Comparison of ENCODE assay signal across 15 cellular contexts in the genomic region with DNA sequence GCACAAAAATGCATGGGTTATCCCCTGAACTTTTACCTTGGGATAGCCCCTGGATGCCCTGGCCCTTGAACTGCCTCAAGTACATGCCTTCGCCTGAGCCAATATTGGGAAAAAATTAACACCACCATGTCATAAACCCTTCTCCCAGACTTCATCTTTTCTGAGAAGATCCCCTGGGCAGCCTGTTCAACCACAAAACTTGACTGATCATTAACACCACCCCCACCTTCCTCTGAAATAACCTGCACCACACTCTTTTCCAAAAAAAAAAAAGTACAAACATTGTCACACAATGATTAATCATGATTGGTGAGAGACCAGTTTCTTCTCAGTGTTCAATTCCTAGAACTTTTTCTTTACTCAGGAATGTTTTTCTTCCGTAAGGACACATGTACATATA.
DNase-seq lines count a peak whose midpoint lies in the region; ATAC-seq lines count a peak whose summit lies in the region.
"Had no signal": no experiment of that assay in that cellular context is flagged by ENCODE, and none has a peak within 500 bp of the region (broad histone marks: within the 10 kb centered on the region; RNA-seq: fewer than 3 reads in every experiment).

No MANE protein-coding gene starts in this region.

- no peaks in the 10 kb centered on the region for H4K20me1 ChIP-seq in Karpas-422 (ENCODE audit: insufficient read depth, low read depth, low read length)

- H3K27me3 Mint-ChIP-seq in naive thymus-derived CD4-positive, alpha-beta T cell: peaks cover 0 to 3% (median 0%) of the 10 kb centered on the region in 5 donors
- H3K27me3 Mint-ChIP-seq: CD4-positive, alpha-beta T cell had no signal

- peak overlapping the region; percentile 74 for H2AFZ ChIP-seq in Karpas-422 (ENCODE audit: low read length)

- intact Hi-C loops in naive thymus-derived CD4-positive, alpha-beta T cell (cut with micrococcal nuclease): no loop called here

- no peak overlapping the region for H3K27ac Mint-ChIP-seq in naive thymus-derived CD4-positive, alpha-beta T cell
- H3K27ac Mint-ChIP-seq: CD4-positive, alpha-beta T cell had no signal

- peak overlapping the region; percentile 36 for H3K4me2 ChIP-seq in Karpas-422 (ENCODE audit: low read depth, low read length, poor library complexity, severe bottlenecking)
- H3K4me2 ChIP-seq: A549 had no signal

- no peaks in the 10 kb centered on the region for H3K36me3 Mint-ChIP-seq in naive thymus-derived CD4-positive, alpha-beta T cell

- ATAC-seq in GM18870 (IDR thresholded peaks at IDR 0.05; ENCODE audit: unreplicated experiment): peak; percentile 51
- no peak for ATAC-seq in naive thymus-derived CD4-positive, alpha-beta T cell
- ATAC-seq: A549 had no signal

- no peak overlapping the region for H3K4me3 Mint-ChIP-seq in naive thymus-derived CD4-positive, alpha-beta T cell
- H3K4me3 Mint-ChIP-seq: CD4-positive, alpha-beta T cell had no signal

- H3K4me3 ChIP-seq in Karpas-422 (ENCODE audit: low read length): no peak overlapping the region
- no peak overlapping the region for H3K4me3 ChIP-seq in naive thymus-derived CD4-positive, alpha-beta T cell (ENCODE audit: low read length)
- H3K4me3 ChIP-seq: A549 had no signal

- H3K4me1 ChIP-seq in Karpas-422 (ENCODE audit: low read length): peaks cover 44% of the 10 kb centered on the region
- no peaks in the 10 kb centered on the region for H3K4me1 ChIP-seq in naive thymus-derived CD4-positive, alpha-beta T cell (ENCODE audit: control insufficient read depth in 2 of 2, insufficient read depth in 2 of 2, low read length in 2 of 2)
- H3K4me1 ChIP-seq: A549, Caco-2 had no signal

- H3K4me1 Mint-ChIP-seq in naive thymus-derived CD4-positive, alpha-beta T cell: peaks cover 0 to 2% (median 0%) of the 10 kb centered on the region in 7 donors

- no peaks in the 10 kb centered on the region for H3K27me3 ChIP-seq in Karpas-422 (ENCODE audit: low read length)
- no peaks in the 10 kb centered on the region for H3K27me3 ChIP-seq in naive thymus-derived CD4-positive, alpha-beta T cell (ENCODE audit: control insufficient read depth in 2 of 2, insufficient read depth in 2 of 2, low read length in 2 of 2)

- no peaks in the 10 kb centered on the region for H3K9me2 ChIP-seq in Karpas-422 (replicated peaks; ENCODE audit: insufficient read depth, low read length)

- H3K9ac ChIP-seq in Karpas-422 (ENCODE audit: low read length): no peak overlapping the region

- POLR2A ChIA-PET in naive thymus-derived CD4-positive, alpha-beta T cell (lab: Charles Lee): no interaction called here

- H3K9me3 ChIP-seq in Karpas-422 (ENCODE audit: low read length): no peaks in the 10 kb centered on the region
- H3K9me3 ChIP-seq in naive thymus-derived CD4-positive, alpha-beta T cell (ENCODE audit: control insufficient read depth in 2 of 3, low read length in 3 of 3): no peaks in the 10 kb centered on the region
- H3K9me3 ChIP-seq: A549, Caco-2 had no signal

- no peak for DNase-seq in Karpas-422
- DNase-seq in kidney tubule cell (ENCODE audit: low spot score): peak; percentile 63
- peak; percentile 78 for DNase-seq in renal cortical epithelial cell (ENCODE audit: low read depth)
- no peak for DNase-seq in hypothalamus (lab: John Stamatoyannopoulos, UW)
- DNase-seq in naive thymus-derived CD4-positive, alpha-beta T cell: no peak
- DNase-seq in stimulated activated CD4-positive, alpha-beta T cell treated with anti-CD3 and anti-CD28 coated beads, Interleukin-12 subunit alpha, Interleukin-12 subunit beta, amount 100 ng/mL, for 4 hours: no peak
- DNase-seq: AML-193; Caco-2; CD4-positive, alpha-beta T cell; GOT3; H7 had no signal

- no peaks in the 10 kb centered on the region for H3K79me2 ChIP-seq in Karpas-422 (ENCODE audit: low read length)

- CTCF ChIA-PET in naive thymus-derived CD4-positive, alpha-beta T cell (lab: Charles Lee): no interaction called here

- no peak overlapping the region for H3K27ac ChIP-seq in Karpas-422 (ENCODE audit: low read length)
- no peak overlapping the region for H3K27ac ChIP-seq in naive thymus-derived CD4-positive, alpha-beta T cell (ENCODE audit: low read depth, low read length)
- H3K27ac ChIP-seq: 22Rv1, A549, C4-2B had no signal

- H3K9me3 Mint-ChIP-seq in naive thymus-derived CD4-positive, alpha-beta T cell: peaks cover 0 to 14% (median 8%) of the 10 kb centered on the region in 11 donors

- no peaks in the 10 kb centered on the region for H3K36me3 ChIP-seq in Karpas-422 (ENCODE audit: insufficient read depth, low read length)
- no peaks in the 10 kb centered on the region for H3K36me3 ChIP-seq in naive thymus-derived CD4-positive, alpha-beta T cell (ENCODE audit: control insufficient read depth in 2 of 3, insufficient read depth in 3 of 3, low read length in 3 of 3)

Comparison
In these comparisons a context has a peak if more than half of its experiments do, and no peak if none do; other contexts are left out.
1. DNase-seq: peak in kidney tubule cell (single experiment) and renal cortical epithelial cell (single experiment); none in Karpas-422 (single experiment), hypothalamus (0 of 51), naive thymus-derived CD4-positive, alpha-beta T cell (0 of 9) and stimulated activated CD4-positive, alpha-beta T cell treated with anti-CD3 and anti-CD28 coated beads, Interleukin-12 subunit alpha, Interleukin-12 subunit beta, amount 100 ng/mL, for 4 hours (single experiment).